In the genomic region with DNA sequence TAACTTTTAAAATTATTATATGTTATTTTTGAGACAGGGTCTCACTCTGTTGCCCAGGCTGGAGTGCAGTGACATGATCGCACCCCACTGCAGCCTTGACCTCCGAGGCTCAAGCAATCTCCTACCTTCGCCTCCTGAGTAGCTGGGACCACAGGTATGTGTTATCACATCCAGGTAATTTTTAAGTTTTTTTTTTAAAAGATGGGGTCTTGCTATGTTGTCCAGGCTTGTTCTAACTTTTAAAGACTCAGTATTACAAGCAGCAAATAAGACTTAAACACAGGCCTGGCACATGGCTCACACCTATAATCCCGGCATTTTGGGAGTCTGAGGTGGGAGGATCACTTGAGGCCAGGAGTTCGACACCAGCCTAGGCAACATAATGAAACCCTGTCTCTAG, we compare ENCODE assay signal across 36 cellular contexts.
"Had no signal": no experiment of that assay in that cellular context is flagged by ENCODE, and none has a peak within 500 bp of the region (broad histone marks: within the 10 kb centered on the region; RNA-seq: fewer than 3 reads in every experiment).

No MANE protein-coding gene starts in this region.

- H3K27me3 Mint-ChIP-seq: activated CD4-positive, alpha-beta memory T cell treated with anti-CD3 and anti-CD28 coated beads, Interleukin-2, amount 10 ng/mL, durations not matched to agents 7 days and 5 days; activated CD4-positive, alpha-beta T cell treated with anti-CD3 and anti-CD28 coated beads for 36 hours; activated CD4-positive, alpha-beta T cell treated with anti-CD3 and anti-CD28 coated beads, Interleukin-2, amount 10 ng/mL, durations not matched to agents 7 days and 5 days; activated CD8-positive, alpha-beta memory T cell treated with anti-CD3 and anti-CD28 coated beads, Interleukin-2, amount 10 ng/mL, durations not matched to agents 7 days and 5 days; activated naive CD4-positive, alpha-beta T cell treated with anti-CD3 and anti-CD28 coated beads, Interleukin-2, amount 10 ng/mL, durations not matched to agents 7 days and 5 days; activated naive CD4-positive, alpha-beta T cell treated with anti-CD3 and anti-CD28 coated beads, Interleukin-2, amount 50 U/mL, for 24 hours; activated naive CD8-positive, alpha-beta T cell; activated naive CD8-positive, alpha-beta T cell treated with anti-CD3 and anti-CD28 coated beads, Interleukin-2, amount 10 ng/mL, durations not matched to agents 7 days and 5 days; activated naive CD8-positive, alpha-beta T cell treated with anti-CD3 and anti-CD28 coated beads, Interleukin-2, amount 50 U/mL, for 24 hours; activated T-cell treated with anti-CD3 and anti-CD28 coated beads, Interleukin-2, amount 50 U/mL, for 24 hours; brain; central memory CD8-positive, alpha-beta T cell had no signal

- H3K4me1 ChIP-seq: ascending aorta had no signal

- H3K4me1 Mint-ChIP-seq: brain had no signal

- H3K27ac ChIP-seq: ascending aorta, cardiac muscle cell, VCaP had no signal

- H3K36me3 ChIP-seq: cardiac muscle cell had no signal

- ATAC-seq: activated CD4-positive, alpha-beta T cell treated with anti-CD3 and anti-CD28 coated beads for 36 hours; activated CD4-positive, CD25-positive, alpha-beta regulatory T cell treated with anti-CD3 and anti-CD28 coated beads, Interleukin-2, amount 50 U/mL, for 24 hours; activated CD8-positive, alpha-beta memory T cell treated with anti-CD3 and anti-CD28 coated beads, Interleukin-2, amount 10 ng/mL, durations not matched to agents 7 days and 5 days; activated CD8-positive, alpha-beta T cell treated with anti-CD3 and anti-CD28 coated beads, Interleukin-2, amount 10 ng/mL, durations not matched to agents 7 days and 5 days; activated naive CD8-positive, alpha-beta T cell treated with anti-CD3 and anti-CD28 coated beads, Interleukin-2, amount 50 U/mL, for 24 hours had no signal

- H3K4me3 ChIP-seq: ascending aorta, cardiac muscle cell had no signal

- H3K27ac Mint-ChIP-seq: activated CD4-positive, alpha-beta memory T cell treated with anti-CD3 and anti-CD28 coated beads, Interleukin-2, amount 10 ng/mL, durations not matched to agents 7 days and 5 days; activated CD4-positive, alpha-beta T cell treated with anti-CD3 and anti-CD28 coated beads for 36 hours; activated CD4-positive, alpha-beta T cell treated with anti-CD3 and anti-CD28 coated beads, Interleukin-2, amount 10 ng/mL, durations not matched to agents 7 days and 5 days; activated CD8-positive, alpha-beta memory T cell treated with anti-CD3 and anti-CD28 coated beads, Interleukin-2, amount 10 ng/mL, durations not matched to agents 7 days and 5 days; activated CD8-positive, alpha-beta T cell treated with anti-CD3 and anti-CD28 coated beads, Interleukin-2, amount 10 ng/mL, durations not matched to agents 7 days and 5 days; activated naive CD4-positive, alpha-beta T cell treated with anti-CD3 and anti-CD28 coated beads, Interleukin-2, amount 10 ng/mL, durations not matched to agents 7 days and 5 days; activated naive CD4-positive, alpha-beta T cell treated with anti-CD3 and anti-CD28 coated beads, Interleukin-2, amount 50 U/mL, for 24 hours; activated naive CD8-positive, alpha-beta T cell; activated naive CD8-positive, alpha-beta T cell treated with anti-CD3 and anti-CD28 coated beads, Interleukin-2, amount 10 ng/mL, durations not matched to agents 7 days and 5 days; activated naive CD8-positive, alpha-beta T cell treated with anti-CD3 and anti-CD28 coated beads, Interleukin-2, amount 50 U/mL, for 24 hours; activated T-cell treated with anti-CD3 and anti-CD28 coated beads, Interleukin-2, amount 50 U/mL, for 24 hours; activated T-helper 2 cell treated with anti-CD3 and anti-CD28 coated beads, Interferon-gamma antibody, Interleukin-2, Interleukin-4, amounts not matched to agents 10 μg/mL and 5 μg/mL and 100 μg/mL, durations not matched to agents 14 hours and 24 hours and 36 hours; brain; T-helper 2 cell treated with Interferon-gamma antibody and Interleukin-4, amounts not matched to agents 5 μg/mL and 100 μg/mL, for 36 hours had no signal

- H3K9me3 Mint-ChIP-seq: activated CD4-positive, alpha-beta memory T cell treated with anti-CD3 and anti-CD28 coated beads, Interleukin-2, amount 10 ng/mL, durations not matched to agents 7 days and 5 days; activated CD4-positive, alpha-beta T cell treated with anti-CD3 and anti-CD28 coated beads, Interleukin-2, amount 10 ng/mL, durations not matched to agents 7 days and 5 days; activated naive CD4-positive, alpha-beta T cell treated with anti-CD3 and anti-CD28 coated beads, Interleukin-2, amount 10 ng/mL, durations not matched to agents 7 days and 5 days; activated naive CD4-positive, alpha-beta T cell treated with anti-CD3 and anti-CD28 coated beads, Interleukin-2, amount 50 U/mL, for 24 hours; activated naive CD8-positive, alpha-beta T cell treated with anti-CD3 and anti-CD28 coated beads, Interleukin-2, amount 10 ng/mL, durations not matched to agents 7 days and 5 days; activated T-cell treated with anti-CD3 and anti-CD28 coated beads, Interleukin-2, amount 50 U/mL, for 24 hours; activated T-helper 2 cell treated with anti-CD3 and anti-CD28 coated beads, Interferon-gamma antibody, Interleukin-2, Interleukin-4, amounts not matched to agents 10 μg/mL and 5 μg/mL and 100 μg/mL, durations not matched to agents 14 hours and 24 hours and 36 hours; central memory CD8-positive, alpha-beta T cell; T-helper 2 cell treated with Interferon-gamma antibody and Interleukin-4, amounts not matched to agents 5 μg/mL and 100 μg/mL, for 36 hours had no signal

- H3K27me3 ChIP-seq: ascending aorta, cardiac muscle cell had no signal

- H3K4me3 Mint-ChIP-seq: activated CD4-positive, alpha-beta memory T cell treated with anti-CD3 and anti-CD28 coated beads, Interleukin-2, amount 10 ng/mL, durations not matched to agents 7 days and 5 days; activated CD4-positive, alpha-beta T cell treated with anti-CD3 and anti-CD28 coated beads for 36 hours; activated CD4-positive, alpha-beta T cell treated with anti-CD3 and anti-CD28 coated beads, Interleukin-2, amount 10 ng/mL, durations not matched to agents 7 days and 5 days; activated CD8-positive, alpha-beta memory T cell treated with anti-CD3 and anti-CD28 coated beads, Interleukin-2, amount 10 ng/mL, durations not matched to agents 7 days and 5 days; activated CD8-positive, alpha-beta T cell treated with anti-CD3 and anti-CD28 coated beads, Interleukin-2, amount 10 ng/mL, durations not matched to agents 7 days and 5 days; activated naive CD4-positive, alpha-beta T cell treated with anti-CD3 and anti-CD28 coated beads, Interleukin-2, amount 10 ng/mL, durations not matched to agents 7 days and 5 days; activated naive CD4-positive, alpha-beta T cell treated with anti-CD3 and anti-CD28 coated beads, Interleukin-2, amount 50 U/mL, for 24 hours; activated naive CD8-positive, alpha-beta T cell; activated naive CD8-positive, alpha-beta T cell treated with anti-CD3 and anti-CD28 coated beads, Interleukin-2, amount 10 ng/mL, durations not matched to agents 7 days and 5 days; activated naive CD8-positive, alpha-beta T cell treated with anti-CD3 and anti-CD28 coated beads, Interleukin-2, amount 50 U/mL, for 24 hours; activated T-cell treated with anti-CD3 and anti-CD28 coated beads, Interleukin-2, amount 50 U/mL, for 24 hours; brain; central memory CD8-positive, alpha-beta T cell; T-helper 2 cell treated with Interferon-gamma antibody and Interleukin-4, amounts not matched to agents 5 μg/mL and 100 μg/mL, for 36 hours had no signal

- DNase-seq: activated CD4-positive, alpha-beta memory T cell treated with anti-CD3 and anti-CD28 coated beads, Interleukin-2, amount 10 ng/mL, durations not matched to agents 7 days and 5 days; activated CD4-positive, alpha-beta T cell treated with anti-CD3 and anti-CD28 coated beads for 1 hour; activated CD4-positive, alpha-beta T cell treated with anti-CD3 and anti-CD28 coated beads for 36 hours; activated CD4-positive, alpha-beta T cell treated with anti-CD3 and anti-CD28 coated beads for 48 hours; activated CD4-positive, alpha-beta T cell treated with anti-CD3 and anti-CD28 coated beads, Interleukin-2, amount 10 ng/mL, durations not matched to agents 7 days and 5 days; activated CD4-positive, alpha-beta T cell treated with anti-CD3 and anti-CD28 coated beads, Interleukin-2, amount 50 U/mL, for 48 hours; activated CD4-positive, CD25-positive, alpha-beta regulatory T cell; activated CD8-positive, alpha-beta memory T cell treated with anti-CD3 and anti-CD28 coated beads for 24 hours; activated CD8-positive, alpha-beta memory T cell treated with anti-CD3 and anti-CD28 coated beads, Interleukin-2, amount 10 ng/mL, durations not matched to agents 7 days and 5 days; activated CD8-positive, alpha-beta memory T cell treated with anti-CD3 and anti-CD28 coated beads, Interleukin-2, amount 50 U/mL, for 48 hours; activated CD8-positive, alpha-beta T cell treated with anti-CD3 and anti-CD28 coated beads, Interleukin-2, amount 10 ng/mL, durations not matched to agents 7 days and 5 days; activated effector memory CD4-positive, alpha-beta T cell treated with Interleukin-2 at 50 U/mL for 16 hours; activated gamma-delta T cell; activated naive CD4-positive, alpha-beta T cell treated with anti-CD3 and anti-CD28 coated beads, Interleukin-2, amount 10 ng/mL, durations not matched to agents 7 days and 5 days; activated naive CD4-positive, alpha-beta T cell treated with Interleukin-2 at 50 U/mL for 16 hours; activated naive CD8-positive, alpha-beta T cell treated with anti-CD3 and anti-CD28 coated beads, Interleukin-2, amount 10 ng/mL, durations not matched to agents 7 days and 5 days; activated naive CD8-positive, alpha-beta T cell treated with anti-CD3 and anti-CD28 coated beads, Interleukin-2, amount 50 U/mL, for 24 hours; activated T-cell treated with anti-CD3 and anti-CD28 coated beads, Interleukin-2, amount 50 U/mL, for 24 hours; activated T-cell treated with anti-CD3 and anti-CD28 coated beads, Interleukin-2, amount 50 U/mL, for 48 hours; amygdala; anterior cingulate cortex; caudate nucleus; cerebellar nuclear complex; T-helper 2 cell; T-helper 9 cell had no signal

- FAIRE-seq: bronchial epithelial cell had no signal
